5 cellular contexts compared by ENCODE assay signal in the genomic region with DNA sequence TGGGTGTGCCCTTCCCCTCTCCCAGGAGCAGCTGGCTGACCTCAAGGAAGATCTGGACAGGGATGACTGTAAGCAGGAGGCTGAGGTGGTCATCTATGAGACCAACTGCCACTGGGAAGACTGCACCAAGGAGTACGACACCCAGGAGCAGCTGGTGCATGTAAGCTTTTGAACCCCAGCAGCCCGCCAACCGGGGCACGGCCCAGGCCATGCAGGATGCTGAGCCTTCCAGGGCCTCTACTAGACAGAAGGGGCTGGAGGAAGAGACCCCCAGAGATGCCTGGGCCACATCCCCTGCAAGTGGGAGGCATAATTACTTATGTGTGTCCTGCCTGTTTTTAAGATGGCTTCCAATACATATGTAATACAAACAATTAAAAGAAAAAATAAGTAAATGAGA.
"Had no signal": no experiment of that assay in that cellular context is flagged by ENCODE, and none has a peak within 500 bp of the region (broad histone marks: within the 10 kb centered on the region; RNA-seq: fewer than 3 reads in every experiment).

No MANE protein-coding gene starts in this region.

- H2AFZ ChIP-seq: GM23248 had no signal

- DNase-seq: GM23248, GOT3, H7, HCEC 1CT, KBM-7 had no signal

- H3K4me3 ChIP-seq: GM23248 had no signal

- H3K27ac ChIP-seq: GM23248 had no signal

- H3K9ac ChIP-seq: GM23248 had no signal
